In genomic region chr1:206457408-206457807, GRCh38 we compare ENCODE assay signal across 1 cellular context.
TF ChIP-seq lines count a peak whose summit lies in the region.

No MANE protein-coding gene starts in this region.

TF ChIP-seq in WTC11, 78 proteins besides CTCF, POLR2A, EP300 and RAD21 (continued from another document):
- TF ChIP-seq, protein P1, sequence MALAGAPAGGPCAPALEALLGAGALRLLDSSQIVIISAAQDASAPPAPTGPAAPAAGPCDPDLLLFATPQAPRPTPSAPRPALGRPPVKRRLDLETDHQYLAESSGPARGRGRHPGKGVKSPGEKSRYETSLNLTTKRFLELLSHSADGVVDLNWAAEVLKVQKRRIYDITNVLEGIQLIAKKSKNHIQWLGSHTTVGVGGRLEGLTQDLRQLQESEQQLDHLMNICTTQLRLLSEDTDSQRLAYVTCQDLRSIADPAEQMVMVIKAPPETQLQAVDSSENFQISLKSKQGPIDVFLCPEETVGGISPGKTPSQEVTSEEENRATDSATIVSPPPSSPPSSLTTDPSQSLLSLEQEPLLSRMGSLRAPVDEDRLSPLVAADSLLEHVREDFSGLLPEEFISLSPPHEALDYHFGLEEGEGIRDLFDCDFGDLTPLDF (CRISPR knock-in tag; IDR thresholded peaks at IDR 0.05) = no peak
